8 cellular contexts compared by ENCODE assay signal in the genomic region with DNA sequence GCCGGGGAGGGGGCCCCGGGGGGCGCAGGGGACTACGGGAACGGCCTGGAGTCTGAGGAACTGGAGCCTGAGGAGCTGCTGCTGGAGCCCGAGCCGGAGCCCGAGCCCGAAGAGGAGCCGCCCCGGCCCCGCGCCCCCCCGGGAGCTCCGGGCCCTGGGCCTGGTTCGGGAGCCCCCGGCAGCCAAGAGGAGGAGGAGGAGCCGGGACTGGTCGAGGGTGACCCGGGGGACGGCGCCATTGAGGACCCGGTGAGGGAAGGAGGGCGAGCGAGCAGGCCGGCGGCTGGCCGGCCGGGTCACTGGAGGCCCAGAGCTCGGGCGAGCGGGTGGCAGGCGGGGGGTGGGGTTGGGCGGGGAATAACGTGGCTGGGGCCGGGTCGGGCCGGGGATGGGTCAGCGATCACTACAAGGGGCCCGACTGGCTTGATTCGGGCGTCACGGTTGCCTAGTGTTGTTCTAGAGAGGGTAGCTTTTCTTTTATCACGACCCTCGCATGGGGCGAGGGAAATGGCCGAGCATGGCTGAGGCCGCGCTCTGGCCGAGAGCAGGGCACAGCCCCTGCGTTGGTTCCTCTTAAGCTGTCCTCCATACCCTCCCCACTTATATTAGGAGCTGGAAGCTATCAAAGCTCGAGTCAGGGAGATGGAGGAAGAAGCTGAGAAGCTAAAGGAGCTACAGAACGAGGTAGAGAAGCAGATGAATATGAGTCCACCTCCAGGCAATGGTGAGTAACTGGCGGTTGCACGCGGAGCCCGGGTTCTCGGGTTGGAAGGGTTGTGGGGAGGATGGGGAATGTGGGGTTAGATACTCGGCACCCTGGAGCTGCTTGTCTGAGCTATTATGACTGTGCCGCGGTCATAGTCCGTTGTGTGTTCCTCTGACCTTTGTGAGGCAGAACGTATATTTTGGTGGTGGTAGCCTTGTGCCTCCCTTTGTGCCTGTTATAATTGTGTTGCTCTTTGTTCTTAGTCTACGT. TPM values are rescaled to one million over a fixed set of nuclear protein-coding genes. Genes with fewer than 3 reads are reported as not detected.
DNase-seq lines count a peak whose midpoint lies in the region; ATAC-seq, FAIRE-seq and TF ChIP-seq lines count a peak whose summit lies in the region.

No MANE protein-coding gene starts in this region.

- no peak for TF ChIP-seq CTCF in MCF 10A (IDR thresholded peaks at IDR 0.05; ENCODE audit: unreplicated experiment)
- no peak for TF ChIP-seq CTCF in keratinocyte (optimal IDR thresholded peaks at IDR 0.05 in 1 of 3, IDR thresholded peaks at IDR 0.05 in 1 of 3, conservative IDR thresholded peaks at IDR 0.05 in 1 of 3; ENCODE audit: extremely low read depth in 1 of 3, insufficient read depth in 2 of 3, low read length in 3 of 3)

- CTCF ChIA-PET in MCF 10A (lab: Yijun Ruan, JAX) = interaction anchor here (0.6 to 5.7 kb wide), 16 partner anchors 11 to 975 kb away, joined by 3 to 49 read pairs (median 4); a partner anchor contains a TSS

- H3K27ac ChIP-seq in BLaER1 = peak overlapping the region; percentile 96
- H3K27ac ChIP-seq in keratinocyte (ENCODE audit: control insufficient read depth, insufficient read depth, low read length) = peak overlapping the region; percentile 98

- peak; percentile 9 for ATAC-seq in GM19395 (IDR thresholded peaks at IDR 0.05; ENCODE audit: unreplicated experiment)

- H3K4me2 ChIP-seq in BLaER1 (peak overlapping the region; percentile 91), keratinocyte (ENCODE audit: control insufficient read depth, extremely low read depth, insufficient read depth, low read depth, low read length) (peak overlapping the region; percentile 97)

- H3K27me3 ChIP-seq in BLaER1 = no peaks in the 10 kb centered on the region
- H3K27me3 ChIP-seq in keratinocyte (ENCODE audit: control insufficient read depth, extremely low read depth, insufficient read depth, low read length) = no peaks in the 10 kb centered on the region

- peaks cover 25% of the 10 kb centered on the region for H3K79me2 ChIP-seq in keratinocyte (ENCODE audit: control insufficient read depth, insufficient read depth, low read length)

- H3K9ac ChIP-seq in BLaER1 (peak overlapping the region; percentile 96), keratinocyte (ENCODE audit: control insufficient read depth, extremely low read depth, insufficient read depth, low read length) (peak overlapping the region; percentile 98)

- peaks cover 21% of the 10 kb centered on the region for H3K4me1 Mint-ChIP-seq in T-helper 2 cell treated with Interferon-gamma antibody and Interleukin-4, amounts not matched to agents 5 μg/mL and 100 μg/mL, for 36 hours (ENCODE audit: low read depth)
- peaks cover 11% of the 10 kb centered on the region for H3K4me1 Mint-ChIP-seq in MCF 10A (ENCODE audit: insufficient read depth, unreplicated experiment)

- H3K9me3 ChIP-seq in BLaER1 = no peaks in the 10 kb centered on the region
- H3K9me3 ChIP-seq in keratinocyte (ENCODE audit: control insufficient read depth, low read depth, low read length) = no peaks in the 10 kb centered on the region

- dilution Hi-C loops in keratinocyte (cut with MboI; ENCODE audit: extremely low pct_ligation_motif_present, low sequenced_read_pairs) = no loop called here

- H3K36me3 Mint-ChIP-seq in T-helper 2 cell treated with Interferon-gamma antibody and Interleukin-4, amounts not matched to agents 5 μg/mL and 100 μg/mL, for 36 hours (ENCODE audit: low read depth) = peaks cover 44% of the 10 kb centered on the region
- peaks cover 79% of the 10 kb centered on the region for H3K36me3 Mint-ChIP-seq in MCF 10A (ENCODE audit: insufficient read depth, unreplicated experiment)

- no TSS peak for BruUV-seq in MCF 10A (replicated peaks; lab: Mats Ljungman, UMichigan)

- H2AFZ ChIP-seq in keratinocyte (ENCODE audit: control insufficient read depth, low read length) = peak overlapping the region; percentile 42

- H3K36me3 ChIP-seq in BLaER1 (peaks cover 43% of the 10 kb centered on the region), keratinocyte (ENCODE audit: control insufficient read depth in 2 of 2, extremely low read depth in 1 of 2, insufficient read depth in 2 of 2, low read length in 2 of 2) (peaks cover 20 to 22% of the 10 kb centered on the region in 2 experiments)

- peaks cover 11% of the 10 kb centered on the region for H3K9me3 Mint-ChIP-seq in T-helper 2 cell treated with Interferon-gamma antibody and Interleukin-4, amounts not matched to agents 5 μg/mL and 100 μg/mL, for 36 hours
- H3K9me3 Mint-ChIP-seq in MCF 10A (ENCODE audit: unreplicated experiment) = no peaks in the 10 kb centered on the region

- peaks cover 36% of the 10 kb centered on the region for H3K4me1 ChIP-seq in BLaER1
- H3K4me1 ChIP-seq in keratinocyte (ENCODE audit: control insufficient read depth, extremely low read depth, insufficient read depth, low read length) = peaks cover 19% of the 10 kb centered on the region

- H4K20me1 ChIP-seq in BLaER1 = peaks cover 46% of the 10 kb centered on the region
- H4K20me1 ChIP-seq in keratinocyte (ENCODE audit: control insufficient read depth, extremely low read depth, insufficient read depth, low read length) = no peaks in the 10 kb centered on the region

- no peaks in the 10 kb centered on the region for H3K27me3 Mint-ChIP-seq in T-helper 2 cell treated with Interferon-gamma antibody and Interleukin-4, amounts not matched to agents 5 μg/mL and 100 μg/mL, for 36 hours (ENCODE audit: low read depth)
- no peaks in the 10 kb centered on the region for H3K27me3 Mint-ChIP-seq in MCF 10A (ENCODE audit: insufficient read depth, unreplicated experiment)

- POLR2A ChIA-PET in MCF 10A (lab: Yijun Ruan, JAX) = interaction anchor here (0.6 to 9.0 kb wide), 34 partner anchors 11 to 874 kb away, joined by 3 to 339 read pairs (median 4); a partner anchor contains a TSS

- H3K4me3 Mint-ChIP-seq in T-helper 2 cell treated with Interferon-gamma antibody and Interleukin-4, amounts not matched to agents 5 μg/mL and 100 μg/mL, for 36 hours = peak overlapping the region; percentile 88
- H3K4me3 Mint-ChIP-seq in MCF 10A (ENCODE audit: unreplicated experiment) = peak overlapping the region; percentile 84

- peak overlapping the region; percentile 89 for H3K27ac Mint-ChIP-seq in T-helper 2 cell treated with Interferon-gamma antibody and Interleukin-4, amounts not matched to agents 5 μg/mL and 100 μg/mL, for 36 hours
- H3K27ac Mint-ChIP-seq in MCF 10A (ENCODE audit: low read depth, unreplicated experiment) = peak overlapping the region; percentile 97

- no peaks in the 10 kb centered on the region for H3K9me1 ChIP-seq in keratinocyte (ENCODE audit: control insufficient read depth, extremely low read depth, insufficient read depth, low read length)

- H3K4me3 ChIP-seq in BLaER1 = peak overlapping the region; percentile 82
- H3K4me3 ChIP-seq in keratinocyte (ENCODE audit: control insufficient read depth in 2 of 3, extremely low read depth in 1 of 3, insufficient read depth in 2 of 3, low read depth in 1 of 3, low read length in 3 of 3) = peak overlapping the region; percentile 83 to 93 (median 91)

- FAIRE-seq in HTR-8/SVneo (lab: Jason Lieb, UNC) (no peak), keratinocyte (lab: Jason Lieb, UNC) (peak; percentile 66)

- DNase-seq in HTR-8/SVneo (ENCODE audit: insufficient read length, low spot score) (peak; percentile 15), MCF 10A (ENCODE audit: unreplicated experiment) (peak; percentile 56), keratinocyte (ENCODE audit: low read depth, low spot score) (no peak), KG1 (lab: John Stamatoyannopoulos, UW) (no peak)
- peak; percentile 72 for DNase-seq in T-helper 2 cell treated with Interferon-gamma antibody and Interleukin-4, amounts not matched to agents 5 μg/mL and 100 μg/mL, for 36 hours (ENCODE audit: low spot score)
- DNase-seq in stimulated activated CD4-positive, alpha-beta T cell treated with anti-CD3 and anti-CD28 coated beads, Interleukin-1b, Interleukin-23, amount 100 ng/mL, for 4 hours (ENCODE audit: low read depth in 2 of 2) = peak; percentile 30 to 31

- intact Hi-C loops in MCF 10A (cut with micrococcal nuclease) = loop anchor here (1.0 to 2.0 kb wide), 2 partner anchors 15 to 21 kb away; a partner anchor contains a TSS

RNA-seq across cellular contexts. Expression of a gene that starts 0.6 kb away (rescaled TPM):
- total RNA-seq in MCF 10A (2022) = 153 and 167 TPM in 2 replicates
- 168 to 185 TPM (median 173 TPM) in 3 replicates for polyA plus RNA-seq in keratinocyte
- 167 TPM for polyA plus RNA-seq in keratinocyte (2011; ENCODE audit: low read depth)
- 93.9 and 125 TPM in 2 replicates for polyA plus RNA-seq in keratinocyte (2011; cell fraction: cytosol; rRNA removed)
- 386 and 417 TPM in 2 replicates for polyA plus RNA-seq in keratinocyte (2011; cell fraction: nucleus; rRNA removed)
- polyA plus RNA-seq in keratinocyte (2012; ENCODE audit: low replicate concordance) = 94.2 and 106 TPM in 2 replicates
- polyA minus RNA-seq in keratinocyte = 45.9 to 65.9 TPM (median 55.4 TPM) in 3 replicates
- polyA minus RNA-seq in keratinocyte (2011; cell fraction: cytosol; rRNA and poly(A)+ RNA removed) = 53.5 TPM
- polyA minus RNA-seq in keratinocyte (2011; cell fraction: nucleus; rRNA and poly(A)+ RNA removed) = 32.5 and 62.2 TPM in 2 replicates

RNA-seq across cellular contexts. Expression of a gene that starts 15.2 kb away (rescaled TPM):
- 41.2 and 42.5 TPM in 2 replicates for total RNA-seq in MCF 10A (2022)
- 24.0 to 45.7 TPM (median 33.9 TPM) in 3 replicates for polyA plus RNA-seq in keratinocyte
- 9.2 TPM for polyA plus RNA-seq in keratinocyte (2011; ENCODE audit: low read depth)
- polyA plus RNA-seq in keratinocyte (2011; cell fraction: cytosol; rRNA removed) = 32.4 and 34.0 TPM in 2 replicates
- 76.1 and 82.5 TPM in 2 replicates for polyA plus RNA-seq in keratinocyte (2011; cell fraction: nucleus; rRNA removed)
- 34.2 and 35.4 TPM in 2 replicates for polyA plus RNA-seq in keratinocyte (2012; ENCODE audit: low replicate concordance)
- polyA minus RNA-seq in keratinocyte = 16.9 to 23.8 TPM (median 19.7 TPM) in 3 replicates
- 10.7 TPM for polyA minus RNA-seq in keratinocyte (2011; cell fraction: cytosol; rRNA and poly(A)+ RNA removed)
- 20.2 and 30.0 TPM in 2 replicates for polyA minus RNA-seq in keratinocyte (2011; cell fraction: nucleus; rRNA and poly(A)+ RNA removed)

RNA-seq across cellular contexts. Expression of a gene that starts 19.2 kb away (rescaled TPM):
- 7.2 and 7.8 TPM in 2 replicates for total RNA-seq in MCF 10A (2022)
- polyA plus RNA-seq in keratinocyte = 1.6 to 2.5 TPM (median 1.9 TPM) in 3 replicates
- polyA plus RNA-seq in keratinocyte (2011; ENCODE audit: low read depth) = 0.97 TPM
- polyA plus RNA-seq in keratinocyte (2011; cell fraction: cytosol; rRNA removed) = 0.55 and 0.56 TPM in 2 replicates
- polyA plus RNA-seq in keratinocyte (2011; cell fraction: nucleus; rRNA removed) = 8.6 and 11.6 TPM in 2 replicates
- 0.95 and 5.5 TPM in 2 replicates for polyA plus RNA-seq in keratinocyte (2012; ENCODE audit: low replicate concordance)
- 0.95 to 1.4 TPM (median 0.96 TPM) in 3 replicates for polyA minus RNA-seq in keratinocyte
- 4.8 TPM for polyA minus RNA-seq in keratinocyte (2011; cell fraction: cytosol; rRNA and poly(A)+ RNA removed)
- 0.53 and 1.4 TPM in 2 replicates for polyA minus RNA-seq in keratinocyte (2011; cell fraction: nucleus; rRNA and poly(A)+ RNA removed)

RNA-seq across cellular contexts. Expression of a gene that starts 30.8 kb away (rescaled TPM):
- total RNA-seq in MCF 10A (2022) = not detected in 2 replicates
- polyA plus RNA-seq in keratinocyte = 0.76 to 2.1 TPM (median 1.2 TPM) in 3 replicates
- 0.69 TPM for polyA plus RNA-seq in keratinocyte (2011; ENCODE audit: low read depth)
- 0.34 and 0.60 TPM in 2 replicates for polyA plus RNA-seq in keratinocyte (2011; cell fraction: cytosol; rRNA removed)
- 2.7 and 3.6 TPM in 2 replicates for polyA plus RNA-seq in keratinocyte (2011; cell fraction: nucleus; rRNA removed)
- 1.7 and 2.8 TPM in 2 replicates for polyA plus RNA-seq in keratinocyte (2012; ENCODE audit: low replicate concordance)
- 0.99 to 1.4 TPM (median 1.2 TPM) in 3 replicates for polyA minus RNA-seq in keratinocyte
- polyA minus RNA-seq in keratinocyte (2011; cell fraction: cytosol; rRNA and poly(A)+ RNA removed) = 0.96 TPM
- polyA minus RNA-seq in keratinocyte (2011; cell fraction: nucleus; rRNA and poly(A)+ RNA removed) = 2.5 and 3.3 TPM in 2 replicates

RNA-seq across cellular contexts. Expression of a gene that starts 35.9 kb away (rescaled TPM):
- total RNA-seq in MCF 10A (2022) = 6.6 and 9.3 TPM in 2 replicates
- polyA plus RNA-seq in keratinocyte = 31.9 to 39.1 TPM (median 34.1 TPM) in 3 replicates
- polyA plus RNA-seq in keratinocyte (2011; ENCODE audit: low read depth) = 3.4 TPM
- 38.0 and 42.0 TPM in 2 replicates for polyA plus RNA-seq in keratinocyte (2011; cell fraction: cytosol; rRNA removed)
- polyA plus RNA-seq in keratinocyte (2011; cell fraction: nucleus; rRNA removed) = 51.0 and 59.6 TPM in 2 replicates
- polyA plus RNA-seq in keratinocyte (2012; ENCODE audit: low replicate concordance) = 8.5 and 18.4 TPM in 2 replicates
- polyA minus RNA-seq in keratinocyte = 49.8 to 80.6 TPM (median 62.1 TPM) in 3 replicates
- polyA minus RNA-seq in keratinocyte (2011; cell fraction: cytosol; rRNA and poly(A)+ RNA removed) = 33.6 TPM
- 16.6 and 25.3 TPM in 2 replicates for polyA minus RNA-seq in keratinocyte (2011; cell fraction: nucleus; rRNA and poly(A)+ RNA removed)

Comparison
In these comparisons a context has a peak if more than half of its experiments do, and no peak if none do; other contexts are left out.
1. DNase-seq: peak in HTR-8/SVneo (single experiment), T-helper 2 cell treated with Interferon-gamma antibody and Interleukin-4, amounts not matched to agents 5 μg/mL and 100 μg/mL, for 36 hours (single experiment), MCF 10A (single experiment) and stimulated activated CD4-positive, alpha-beta T cell treated with anti-CD3 and anti-CD28 coated beads, Interleukin-1b, Interleukin-23, amount 100 ng/mL, for 4 hours (2 of 2); none in keratinocyte (single experiment) and KG1 (single experiment).